In the genomic region with DNA sequence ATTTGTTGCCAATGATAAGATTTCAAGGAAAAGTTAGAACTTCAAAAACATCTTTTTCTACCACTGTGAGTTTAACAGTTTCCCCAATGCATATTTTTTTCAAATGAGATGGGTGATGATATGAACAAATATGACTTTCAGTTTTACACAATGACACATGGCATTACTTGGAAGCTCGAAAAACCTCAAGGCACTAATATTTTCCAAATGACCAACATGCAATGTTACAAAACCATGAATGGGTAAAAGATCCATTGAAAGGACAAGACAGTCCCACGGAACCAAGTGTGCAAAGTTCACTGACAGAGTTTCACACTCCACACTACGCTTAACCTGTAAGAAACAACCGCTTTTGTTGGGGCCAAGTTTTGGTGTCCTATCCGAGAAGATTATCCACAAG, we compare ENCODE assay signal across 22 cellular contexts.
A peak's percentile ranks its signal among the peaks of the same experiment; 100 is the strongest.
DNase-seq lines count a peak whose midpoint lies in the region; ATAC-seq and TF ChIP-seq lines count a peak whose summit lies in the region.
"Had no signal": no experiment of that assay in that cellular context is flagged by ENCODE, and none has a peak within 500 bp of the region (broad histone marks: within the 10 kb centered on the region; RNA-seq: fewer than 3 reads in every experiment).

No MANE protein-coding gene starts in this region.

- peak overlapping the region; percentile 14 for H3K27ac ChIP-seq in subcutaneous abdominal adipose tissue (ENCODE audit: low read depth, low read length)
- H3K27ac ChIP-seq in right atrium auricular region: no peak overlapping the region
- H3K27ac ChIP-seq: colonic mucosa, neural progenitor cell, prostate gland, skin epidermis, uterus, VCaP had no signal

- ATAC-seq in activated T-cell treated with anti-CD3 and anti-CD28 coated beads, Interleukin-2, amount 50 U/mL, for 4 hours: no peak

- no peak for TF ChIP-seq CTCF in right atrium auricular region (IDR thresholded peaks at IDR 0.05)

- H3K9me3 Mint-ChIP-seq in activated T-cell treated with anti-CD3 and anti-CD28 coated beads, Interleukin-2, amount 50 U/mL, for 24 hours: peaks cover 6% of the 10 kb centered on the region
- peaks cover 4% of the 10 kb centered on the region for H3K9me3 Mint-ChIP-seq in activated T-cell treated with anti-CD3 and anti-CD28 coated beads, Interleukin-2, amount 50 U/mL, for 4 hours
- H3K9me3 Mint-ChIP-seq: activated naive CD4-positive, alpha-beta T cell treated with anti-CD3 and anti-CD28 coated beads, Interleukin-2, amount 50 U/mL, for 24 hours; neural progenitor cell; T-helper 1 cell treated with Interleukin-12 subunit alpha and Interleukin-12 subunit beta and Interleukin-4 antibody, amounts not matched to agents 30 μg/mL and 1 μg/mL, for 36 hours had no signal

- no peak overlapping the region for H3K9ac ChIP-seq in subcutaneous abdominal adipose tissue (ENCODE audit: low read length in 5 of 5)
- H3K9ac ChIP-seq: neural progenitor cell had no signal

- H3K27me3 Mint-ChIP-seq in activated T-cell treated with anti-CD3 and anti-CD28 coated beads, Interleukin-2, amount 50 U/mL, for 24 hours: no peaks in the 10 kb centered on the region
- no peaks in the 10 kb centered on the region for H3K27me3 Mint-ChIP-seq in activated T-cell treated with anti-CD3 and anti-CD28 coated beads, Interleukin-2, amount 50 U/mL, for 4 hours (ENCODE audit: low read depth)
- H3K27me3 Mint-ChIP-seq: activated naive CD4-positive, alpha-beta T cell treated with anti-CD3 and anti-CD28 coated beads, Interleukin-2, amount 50 U/mL, for 24 hours; CD4-positive, CD25-positive, alpha-beta regulatory T cell had no signal

- H3K4me3 ChIP-seq in subcutaneous abdominal adipose tissue (ENCODE audit: low read depth in 1 of 5, low read length in 5 of 5) (no peak overlapping the region), right atrium auricular region (no peak overlapping the region)
- H3K4me3 ChIP-seq: colonic mucosa, neural progenitor cell, prostate gland, skin epidermis, uterus had no signal

- peaks cover 0 to 8% (median 0%) of the 10 kb centered on the region in 5 donors for H3K9me3 ChIP-seq in subcutaneous abdominal adipose tissue (ENCODE audit: control insufficient read depth in 5 of 5, low read length in 5 of 5)
- peaks cover 0 to 8% of the 10 kb centered on the region in 2 donors for H3K9me3 ChIP-seq in right atrium auricular region
- H3K9me3 ChIP-seq: colonic mucosa, prostate gland, uterus had no signal

- peaks cover 14% of the 10 kb centered on the region for H3K4me1 Mint-ChIP-seq in activated T-cell treated with anti-CD3 and anti-CD28 coated beads, Interleukin-2, amount 50 U/mL, for 24 hours (ENCODE audit: low read depth)
- H3K4me1 Mint-ChIP-seq in activated T-cell treated with anti-CD3 and anti-CD28 coated beads, Interleukin-2, amount 50 U/mL, for 4 hours (ENCODE audit: low read depth): peaks cover 5% of the 10 kb centered on the region
- H3K4me1 Mint-ChIP-seq: activated naive CD4-positive, alpha-beta T cell treated with anti-CD3 and anti-CD28 coated beads, Interleukin-2, amount 50 U/mL, for 24 hours; neural progenitor cell had no signal

- peaks cover 48% of the 10 kb centered on the region for H3K36me3 Mint-ChIP-seq in activated T-cell treated with anti-CD3 and anti-CD28 coated beads, Interleukin-2, amount 50 U/mL, for 24 hours (ENCODE audit: low read depth)
- peaks cover 8% of the 10 kb centered on the region for H3K36me3 Mint-ChIP-seq in activated T-cell treated with anti-CD3 and anti-CD28 coated beads, Interleukin-2, amount 50 U/mL, for 4 hours (ENCODE audit: insufficient read depth)

- peaks cover 0 to 3% (median 0%) of the 10 kb centered on the region in 5 donors for H3K4me1 ChIP-seq in subcutaneous abdominal adipose tissue (ENCODE audit: control insufficient read depth in 5 of 5, insufficient read depth in 5 of 5, low read length in 5 of 5)
- H3K4me1 ChIP-seq in right atrium auricular region: no peaks in the 10 kb centered on the region
- H3K4me1 ChIP-seq: colonic mucosa, neural progenitor cell, prostate gland, uterus had no signal

- no peaks in the 10 kb centered on the region for H3K36me3 ChIP-seq in subcutaneous abdominal adipose tissue (ENCODE audit: control insufficient read depth in 5 of 5, insufficient read depth in 5 of 5, low read length in 5 of 5)
- no peaks in the 10 kb centered on the region for H3K36me3 ChIP-seq in right atrium auricular region
- H3K36me3 ChIP-seq: colonic mucosa, neural progenitor cell, prostate gland, uterus had no signal

- in situ Hi-C loops in KBM-7 (cut with MboI; ENCODE audit: low pct_unique_long_range_greater_than_20kb, low sequenced_read_pairs): no loop called here

- H3K27me3 ChIP-seq in subcutaneous abdominal adipose tissue (ENCODE audit: control insufficient read depth in 5 of 5, insufficient read depth in 4 of 5, low read length in 5 of 5) (no peaks in the 10 kb centered on the region), right atrium auricular region (no peaks in the 10 kb centered on the region)
- H3K27me3 ChIP-seq: colonic mucosa, neural progenitor cell, uterus had no signal

- no peak for DNase-seq in activated T-cell treated with anti-CD3 and anti-CD28 coated beads, Interleukin-2, amount 50 U/mL, for 24 hours
- DNase-seq in activated T-cell treated with anti-CD3 and anti-CD28 coated beads, Interleukin-2, amount 50 U/mL, for 4 hours: no peak
- DNase-seq in RPMI7951 (ENCODE audit: low read depth) (peak; percentile 12), fibroblast of peridontal ligament (ENCODE audit: extremely low read depth) (peak; percentile 0), KBM-7 (no peak), erythroblast (lab: John Stamatoyannopoulos, UW) (no peak), right atrium auricular region (ENCODE audit: low spot score) (no peak)
- DNase-seq: activated T-cell treated with anti-CD3 and anti-CD28 coated beads, Interleukin-2, amount 50 U/mL, for 48 hours; CD4-positive, CD25-positive, alpha-beta regulatory T cell; colonic mucosa; NCI-H1092; NK-92 treated with Interleukin-12 subunit alpha and Interleukin-12 subunit beta, amount 100 ng/mL, for 24 hours; stimulated activated CD4-positive, alpha-beta T cell treated with anti-CD3 and anti-CD28 coated beads, Interleukin-2, amount 100 ng/mL, for 48 hours; substantia nigra; uterus had no signal

- no peak overlapping the region for H3K4me3 Mint-ChIP-seq in activated T-cell treated with anti-CD3 and anti-CD28 coated beads, Interleukin-2, amount 50 U/mL, for 24 hours
- H3K4me3 Mint-ChIP-seq in activated T-cell treated with anti-CD3 and anti-CD28 coated beads, Interleukin-2, amount 50 U/mL, for 4 hours: no peak overlapping the region
- H3K4me3 Mint-ChIP-seq: activated naive CD4-positive, alpha-beta T cell treated with anti-CD3 and anti-CD28 coated beads, Interleukin-2, amount 50 U/mL, for 24 hours; CD4-positive, CD25-positive, alpha-beta regulatory T cell; neural progenitor cell; T-helper 1 cell treated with Interleukin-12 subunit alpha and Interleukin-12 subunit beta and Interleukin-4 antibody, amounts not matched to agents 30 μg/mL and 1 μg/mL, for 36 hours had no signal

- TF ChIP-seq POLR2A in erythroblast (IDR thresholded peaks at IDR 0.05; ENCODE audit: low read length): no peak

- peak overlapping the region; percentile 64 for H3K27ac Mint-ChIP-seq in activated T-cell treated with anti-CD3 and anti-CD28 coated beads, Interleukin-2, amount 50 U/mL, for 24 hours
- H3K27ac Mint-ChIP-seq: activated naive CD4-positive, alpha-beta T cell treated with anti-CD3 and anti-CD28 coated beads, Interleukin-2, amount 50 U/mL, for 24 hours; CD4-positive, CD25-positive, alpha-beta regulatory T cell; neural progenitor cell; T-helper 1 cell treated with Interleukin-12 subunit alpha and Interleukin-12 subunit beta and Interleukin-4 antibody, amounts not matched to agents 30 μg/mL and 1 μg/mL, for 36 hours had no signal

Comparison
In these comparisons a context has a peak if more than half of its experiments do, and no peak if none do; other contexts are left out.
1. DNase-seq: peak in RPMI7951 (single experiment) and fibroblast of peridontal ligament (single experiment); none in activated T-cell treated with anti-CD3 and anti-CD28 coated beads, Interleukin-2, amount 50 U/mL, for 24 hours (single experiment), activated T-cell treated with anti-CD3 and anti-CD28 coated beads, Interleukin-2, amount 50 U/mL, for 4 hours (single experiment), KBM-7 (single experiment), erythroblast (0 of 2) and right atrium auricular region (single experiment).